ENCODE assay signal across 1 cellular context in the genomic region with DNA sequence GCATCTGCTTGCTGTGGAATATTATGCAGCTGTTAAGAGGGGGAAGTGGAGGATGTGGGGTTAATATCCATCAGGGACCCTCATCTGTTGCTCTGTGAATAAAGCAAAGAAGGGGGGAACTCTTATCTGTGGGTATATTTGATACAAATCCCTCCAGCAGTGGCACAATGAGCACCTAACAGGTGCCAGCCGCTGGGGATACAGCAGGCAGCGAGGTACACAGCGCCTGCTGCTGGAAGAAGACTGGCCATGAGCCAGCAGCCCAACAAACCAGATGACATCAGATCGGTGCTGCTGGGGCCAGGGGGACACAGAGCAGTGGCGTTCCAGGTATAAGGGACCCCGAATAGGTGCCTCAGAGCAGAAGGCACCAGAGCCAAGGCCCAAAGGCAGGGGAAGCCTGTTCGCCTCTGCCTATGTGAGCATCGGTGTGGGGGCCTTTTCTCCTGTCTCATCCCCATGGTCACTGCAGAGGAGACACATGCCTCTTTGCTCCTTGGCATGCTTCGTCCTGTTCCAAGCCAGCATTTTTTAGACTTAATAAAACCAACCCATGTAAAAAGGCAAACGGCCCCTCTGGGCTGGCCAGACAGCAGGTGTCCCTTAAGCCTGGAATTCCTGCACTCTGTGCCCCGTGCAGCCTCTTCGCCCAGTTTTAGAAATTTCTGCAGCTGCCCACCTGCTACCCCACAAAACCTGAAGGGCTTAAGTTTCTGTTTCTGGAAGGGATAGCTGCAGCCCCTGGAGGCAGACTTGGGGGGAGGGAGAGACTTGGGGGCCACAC.
A peak's percentile ranks its signal among the peaks of the same experiment; 100 is the strongest.
TF ChIP-seq lines count a peak whose summit lies in the region.

No MANE protein-coding gene starts in this region.

TF ChIP-seq in HepG2, 621 proteins besides CTCF, POLR2A, EP300 and RAD21 (continues in another document):
- no peak for TF ChIP-seq ZNF331 (CRISPR knock-in tag; IDR thresholded peaks at IDR 0.05)
- no peak for TF ChIP-seq HOXA5 (CRISPR knock-in tag; IDR thresholded peaks at IDR 0.05)
- no peak for TF ChIP-seq ZNF577 (CRISPR knock-in tag; IDR thresholded peaks at IDR 0.05; ENCODE audit: borderline replicate concordance, low read depth)
- no peak for TF ChIP-seq NFKBIZ (CRISPR knock-in tag; IDR thresholded peaks at IDR 0.05)
- TF ChIP-seq, protein P1, sequence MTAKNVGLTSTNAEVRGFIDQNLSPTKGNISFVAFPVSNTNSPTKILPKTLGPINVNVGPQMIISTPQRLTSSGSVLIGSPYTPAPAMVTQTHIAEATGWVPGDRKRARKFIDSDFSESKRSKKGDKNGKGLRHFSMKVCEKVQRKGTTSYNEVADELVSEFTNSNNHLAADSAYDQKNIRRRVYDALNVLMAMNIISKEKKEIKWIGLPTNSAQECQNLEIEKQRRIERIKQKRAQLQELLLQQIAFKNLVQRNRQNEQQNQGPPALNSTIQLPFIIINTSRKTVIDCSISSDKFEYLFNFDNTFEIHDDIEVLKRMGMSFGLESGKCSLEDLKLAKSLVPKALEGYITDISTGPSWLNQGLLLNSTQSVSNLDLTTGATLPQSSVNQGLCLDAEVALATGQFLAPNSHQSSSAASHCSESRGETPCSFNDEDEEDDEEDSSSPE (CRISPR knock-in tag; IDR thresholded peaks at IDR 0.05) = no peak
- TF ChIP-seq ZSCAN30 (CRISPR knock-in tag; IDR thresholded peaks at IDR 0.05) = no peak
- no peak for TF ChIP-seq ELF4 (CRISPR knock-in tag; IDR thresholded peaks at IDR 0.05; ENCODE audit: borderline replicate concordance)
- TF ChIP-seq, protein P2, sequence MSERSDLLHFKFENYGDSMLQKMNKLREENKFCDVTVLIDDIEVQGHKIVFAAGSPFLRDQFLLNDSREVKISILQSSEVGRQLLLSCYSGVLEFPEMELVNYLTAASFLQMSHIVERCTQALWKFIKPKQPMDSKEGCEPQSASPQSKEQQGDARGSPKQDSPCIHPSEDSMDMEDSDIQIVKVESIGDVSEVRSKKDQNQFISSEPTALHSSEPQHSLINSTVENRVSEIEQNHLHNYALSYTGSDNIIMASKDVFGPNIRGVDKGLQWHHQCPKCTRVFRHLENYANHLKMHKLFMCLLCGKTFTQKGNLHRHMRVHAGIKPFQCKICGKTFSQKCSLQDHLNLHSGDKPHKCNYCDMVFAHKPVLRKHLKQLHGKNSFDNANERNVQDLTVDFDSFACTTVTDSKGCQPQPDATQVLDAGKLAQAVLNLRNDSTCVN (CRISPR knock-in tag; IDR thresholded peaks at IDR 0.05; ENCODE audit: borderline replicate concordance) = no peak
- 0 out of 2 replicates have a peak, but pooled peaks have one; percentile 25 for TF ChIP-seq ADNP (CRISPR knock-in tag; IDR thresholded peaks at IDR 0.05)
- peak; percentile 30; the same call in 1 of the 2 replicates for TF ChIP-seq ZNF768 (CRISPR knock-in tag; IDR thresholded peaks at IDR 0.05)
- TF ChIP-seq RXRA (CRISPR knock-in tag; IDR thresholded peaks at IDR 0.05) = no peak
- 0 out of 2 replicates have a peak, but pooled peaks have one; percentile 58 for TF ChIP-seq ZMYM2 (CRISPR knock-in tag; IDR thresholded peaks at IDR 0.05)
- 0 out of 2 replicates have a peak, but pooled peaks have one; percentile 34 for TF ChIP-seq NFKB2 (CRISPR knock-in tag; IDR thresholded peaks at IDR 0.05; ENCODE audit: borderline replicate concordance)
- TF ChIP-seq RBM22 (optimal IDR thresholded peaks at IDR 0.05; ENCODE audit: low read length) = no peak
- TF ChIP-seq ZEB1 (IDR thresholded peaks at IDR 0.05; ENCODE audit: insufficient replicate concordance, low read depth) = no peak
- 0 out of 2 replicates have a peak, but pooled peaks have one; percentile 33 for TF ChIP-seq ZNF766 (CRISPR knock-in tag; IDR thresholded peaks at IDR 0.05; ENCODE audit: borderline replicate concordance)
- TF ChIP-seq AKAP8 (CRISPR knock-in tag; IDR thresholded peaks at IDR 0.05) = 0 out of 2 replicates have a peak, but pooled peaks have one; percentile 12
- TF ChIP-seq PAWR (CRISPR knock-in tag; IDR thresholded peaks at IDR 0.05; ENCODE audit: borderline replicate concordance) = no peak
- TF ChIP-seq ZFX (CRISPR knock-in tag; IDR thresholded peaks at IDR 0.05; ENCODE audit: low read depth) = no peak
- TF ChIP-seq, protein P3, sequence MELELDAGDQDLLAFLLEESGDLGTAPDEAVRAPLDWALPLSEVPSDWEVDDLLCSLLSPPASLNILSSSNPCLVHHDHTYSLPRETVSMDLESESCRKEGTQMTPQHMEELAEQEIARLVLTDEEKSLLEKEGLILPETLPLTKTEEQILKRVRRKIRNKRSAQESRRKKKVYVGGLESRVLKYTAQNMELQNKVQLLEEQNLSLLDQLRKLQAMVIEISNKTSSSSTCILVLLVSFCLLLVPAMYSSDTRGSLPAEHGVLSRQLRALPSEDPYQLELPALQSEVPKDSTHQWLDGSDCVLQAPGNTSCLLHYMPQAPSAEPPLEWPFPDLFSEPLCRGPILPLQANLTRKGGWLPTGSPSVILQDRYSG (CRISPR knock-in tag; IDR thresholded peaks at IDR 0.05) = no peak
- no peak for TF ChIP-seq MZF1 (CRISPR knock-in tag; IDR thresholded peaks at IDR 0.05; ENCODE audit: borderline replicate concordance)
- TF ChIP-seq JDP2 (CRISPR knock-in tag; IDR thresholded peaks at IDR 0.05; ENCODE audit: borderline replicate concordance) = no peak
- TF ChIP-seq TMF1 (CRISPR knock-in tag; IDR thresholded peaks at IDR 0.05; ENCODE audit: low read depth) = no peak
- TF ChIP-seq, protein P4, sequence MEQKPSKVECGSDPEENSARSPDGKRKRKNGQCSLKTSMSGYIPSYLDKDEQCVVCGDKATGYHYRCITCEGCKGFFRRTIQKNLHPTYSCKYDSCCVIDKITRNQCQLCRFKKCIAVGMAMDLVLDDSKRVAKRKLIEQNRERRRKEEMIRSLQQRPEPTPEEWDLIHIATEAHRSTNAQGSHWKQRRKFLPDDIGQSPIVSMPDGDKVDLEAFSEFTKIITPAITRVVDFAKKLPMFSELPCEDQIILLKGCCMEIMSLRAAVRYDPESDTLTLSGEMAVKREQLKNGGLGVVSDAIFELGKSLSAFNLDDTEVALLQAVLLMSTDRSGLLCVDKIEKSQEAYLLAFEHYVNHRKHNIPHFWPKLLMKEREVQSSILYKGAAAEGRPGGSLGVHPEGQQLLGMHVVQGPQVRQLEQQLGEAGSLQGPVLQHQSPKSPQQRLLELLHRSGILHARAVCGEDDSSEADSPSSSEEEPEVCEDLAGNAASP (CRISPR knock-in tag; IDR thresholded peaks at IDR 0.05; ENCODE audit: borderline replicate concordance) = no peak
- 0 out of 2 replicates have a peak, but pooled peaks have one; percentile 39 for TF ChIP-seq ZNF256 (CRISPR knock-in tag; conservative IDR thresholded peaks at IDR 0.05)
- TF ChIP-seq CCAR2 (optimal IDR thresholded peaks at IDR 0.05; ENCODE audit: low read depth, low read length) = no peak
- no peak for TF ChIP-seq ZNF382 (CRISPR knock-in tag; IDR thresholded peaks at IDR 0.05; ENCODE audit: borderline replicate concordance)
- no peak for TF ChIP-seq ZNF615 (CRISPR knock-in tag; IDR thresholded peaks at IDR 0.05; ENCODE audit: borderline replicate concordance)
- TF ChIP-seq POLR2AphosphoS2 (IDR thresholded peaks at IDR 0.05; ENCODE audit: low read depth, low read length) = no peak
- TF ChIP-seq HHEX (CRISPR knock-in tag; IDR thresholded peaks at IDR 0.05) = no peak
- TF ChIP-seq AGO1 (IDR thresholded peaks at IDR 0.05; ENCODE audit: low read depth, low read length, poor library complexity, severe bottlenecking) = peak; percentile 47
- no peak for TF ChIP-seq ZNF136 (CRISPR knock-in tag; IDR thresholded peaks at IDR 0.05; ENCODE audit: low read depth)
- peak; percentile 93 for TF ChIP-seq RBAK (CRISPR knock-in tag; IDR thresholded peaks at IDR 0.05)
- TF ChIP-seq, protein P5, sequence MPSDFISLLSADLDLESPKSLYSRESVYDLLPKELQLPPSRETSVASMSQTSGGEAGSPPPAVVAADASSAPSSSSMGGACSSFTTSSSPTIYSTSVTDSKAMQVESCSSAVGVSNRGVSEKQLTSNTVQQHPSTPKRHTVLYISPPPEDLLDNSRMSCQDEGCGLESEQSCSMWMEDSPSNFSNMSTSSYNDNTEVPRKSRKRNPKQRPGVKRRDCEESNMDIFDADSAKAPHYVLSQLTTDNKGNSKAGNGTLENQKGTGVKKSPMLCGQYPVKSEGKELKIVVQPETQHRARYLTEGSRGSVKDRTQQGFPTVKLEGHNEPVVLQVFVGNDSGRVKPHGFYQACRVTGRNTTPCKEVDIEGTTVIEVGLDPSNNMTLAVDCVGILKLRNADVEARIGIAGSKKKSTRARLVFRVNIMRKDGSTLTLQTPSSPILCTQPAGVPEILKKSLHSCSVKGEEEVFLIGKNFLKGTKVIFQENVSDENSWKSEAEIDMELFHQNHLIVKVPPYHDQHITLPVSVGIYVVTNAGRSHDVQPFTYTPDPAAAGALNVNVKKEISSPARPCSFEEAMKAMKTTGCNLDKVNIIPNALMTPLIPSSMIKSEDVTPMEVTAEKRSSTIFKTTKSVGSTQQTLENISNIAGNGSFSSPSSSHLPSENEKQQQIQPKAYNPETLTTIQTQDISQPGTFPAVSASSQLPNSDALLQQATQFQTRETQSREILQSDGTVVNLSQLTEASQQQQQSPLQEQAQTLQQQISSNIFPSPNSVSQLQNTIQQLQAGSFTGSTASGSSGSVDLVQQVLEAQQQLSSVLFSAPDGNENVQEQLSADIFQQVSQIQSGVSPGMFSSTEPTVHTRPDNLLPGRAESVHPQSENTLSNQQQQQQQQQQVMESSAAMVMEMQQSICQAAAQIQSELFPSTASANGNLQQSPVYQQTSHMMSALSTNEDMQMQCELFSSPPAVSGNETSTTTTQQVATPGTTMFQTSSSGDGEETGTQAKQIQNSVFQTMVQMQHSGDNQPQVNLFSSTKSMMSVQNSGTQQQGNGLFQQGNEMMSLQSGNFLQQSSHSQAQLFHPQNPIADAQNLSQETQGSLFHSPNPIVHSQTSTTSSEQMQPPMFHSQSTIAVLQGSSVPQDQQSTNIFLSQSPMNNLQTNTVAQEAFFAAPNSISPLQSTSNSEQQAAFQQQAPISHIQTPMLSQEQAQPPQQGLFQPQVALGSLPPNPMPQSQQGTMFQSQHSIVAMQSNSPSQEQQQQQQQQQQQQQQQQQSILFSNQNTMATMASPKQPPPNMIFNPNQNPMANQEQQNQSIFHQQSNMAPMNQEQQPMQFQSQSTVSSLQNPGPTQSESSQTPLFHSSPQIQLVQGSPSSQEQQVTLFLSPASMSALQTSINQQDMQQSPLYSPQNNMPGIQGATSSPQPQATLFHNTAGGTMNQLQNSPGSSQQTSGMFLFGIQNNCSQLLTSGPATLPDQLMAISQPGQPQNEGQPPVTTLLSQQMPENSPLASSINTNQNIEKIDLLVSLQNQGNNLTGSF (CRISPR knock-in tag; IDR thresholded peaks at IDR 0.05) = no peak
- TF ChIP-seq FOXA1 (IDR thresholded peaks at IDR 0.05) = no peak
- no peak for TF ChIP-seq FOXA1 (CRISPR knock-in tag; IDR thresholded peaks at IDR 0.05)
- TF ChIP-seq ZNF605 (CRISPR knock-in tag; IDR thresholded peaks at IDR 0.05) = no peak; the same call in 1 of the 2 replicates
- no peak for TF ChIP-seq SATB2 (CRISPR knock-in tag; IDR thresholded peaks at IDR 0.05)
- no peak for TF ChIP-seq GFI1 (CRISPR knock-in tag; IDR thresholded peaks at IDR 0.05; ENCODE audit: borderline replicate concordance)
- TF ChIP-seq ZNF644 (CRISPR knock-in tag; IDR thresholded peaks at IDR 0.05; ENCODE audit: low read depth) = no peak
- no peak for TF ChIP-seq ATAD3A (CRISPR knock-in tag; IDR thresholded peaks at IDR 0.05)
- 0 out of 2 replicates have a peak, but pooled peaks have one; percentile 26 for TF ChIP-seq BRD4 (CRISPR knock-in tag; IDR thresholded peaks at IDR 0.05)
- TF ChIP-seq ZMYM3 (CRISPR knock-in tag; IDR thresholded peaks at IDR 0.05) = 0 out of 2 replicates have a peak, but pooled peaks have one; percentile 28
- TF ChIP-seq REXO4 (CRISPR knock-in tag; IDR thresholded peaks at IDR 0.05; ENCODE audit: borderline replicate concordance) = no peak
- TF ChIP-seq ZFP36L2 (CRISPR knock-in tag; IDR thresholded peaks at IDR 0.05) = no peak
- no peak for TF ChIP-seq GZF1 (CRISPR knock-in tag; IDR thresholded peaks at IDR 0.05)
- no peak for TF ChIP-seq ZNF781 (CRISPR knock-in tag; IDR thresholded peaks at IDR 0.05; ENCODE audit: borderline replicate concordance, not compliant biosample characterization)
- peak; percentile 71 for TF ChIP-seq ZNF687 (CRISPR knock-in tag; IDR thresholded peaks at IDR 0.05)
- TF ChIP-seq CSRNP1 (CRISPR knock-in tag; IDR thresholded peaks at IDR 0.05) = no peak
- TF ChIP-seq SNRNP70 (IDR thresholded peaks at IDR 0.05; ENCODE audit: low read depth, low read length) = no peak
- no peak for TF ChIP-seq ZNF83 (CRISPR knock-in tag; IDR thresholded peaks at IDR 0.05; ENCODE audit: borderline replicate concordance)
- TF ChIP-seq ZNF761 (CRISPR knock-in tag; conservative IDR thresholded peaks at IDR 0.05) = no peak
- TF ChIP-seq ZNF562 (CRISPR knock-in tag; IDR thresholded peaks at IDR 0.05; ENCODE audit: borderline replicate concordance) = no peak
